Comparison of ENCODE assay signal across 17 cellular contexts in genomic region chr4:81425087-81425486, GRCh38.
"Had no signal": no experiment of that assay in that cellular context is flagged by ENCODE, and none has a peak within 500 bp of the region (broad histone marks: within the 10 kb centered on the region; RNA-seq: fewer than 3 reads in every experiment).

No MANE protein-coding gene starts in this region.

- H3K27ac ChIP-seq: spleen, tibial artery had no signal

- H3K27me3 Mint-ChIP-seq: natural killer cell treated with Interleukin-12 subunit alpha and Interleukin-12 subunit beta and Interleukin-15 and Interleukin-18, amount 100 ng/mL, for 72 hours; stimulated activated naive B cell treated with anti-CD40 and anti-IgM and Interleukin-4, amounts not matched to agents 10 μg/mL and 1 μg/mL and 100 μg/mL, for 72 hours had no signal

- H3K4me1 ChIP-seq: tibial artery had no signal

- H3K9me3 ChIP-seq: spleen, tibial artery had no signal

- H3K27ac Mint-ChIP-seq: activated naive CD4-positive, alpha-beta T cell treated with anti-CD3 and anti-CD28 coated beads, Interleukin-2, amount 50 U/mL, for 72 hours; natural killer cell treated with Interleukin-12 subunit alpha and Interleukin-12 subunit beta and Interleukin-15 and Interleukin-18, amount 100 ng/mL, for 72 hours; stimulated activated naive B cell treated with anti-CD40 and anti-IgM and Interleukin-4, amounts not matched to agents 10 μg/mL and 1 μg/mL and 100 μg/mL, for 72 hours had no signal

- ATAC-seq: activated naive CD4-positive, alpha-beta T cell treated with anti-CD3 and anti-CD28 coated beads, Interleukin-2, amount 50 U/mL, for 72 hours; left cardiac atrium; natural killer cell treated with Interleukin-12 subunit alpha and Interleukin-12 subunit beta and Interleukin-15 and Interleukin-18, amount 100 ng/mL, for 72 hours; stimulated activated naive B cell treated with anti-CD40 and anti-IgM and Interleukin-4, amounts not matched to agents 10 μg/mL and 1 μg/mL and 100 μg/mL, for 72 hours had no signal

- H3K4me3 Mint-ChIP-seq: natural killer cell treated with Interleukin-12 subunit alpha and Interleukin-12 subunit beta and Interleukin-15 and Interleukin-18, amount 100 ng/mL, for 72 hours; stimulated activated naive B cell treated with anti-CD40 and anti-IgM and Interleukin-4, amounts not matched to agents 10 μg/mL and 1 μg/mL and 100 μg/mL, for 72 hours had no signal

- H3K4me3 ChIP-seq: spleen, tibial artery had no signal

- DNase-seq: activated CD4-positive, alpha-beta T cell treated with anti-CD3 and anti-CD28 coated beads for 1 hour; activated CD8-positive, alpha-beta memory T cell treated with anti-CD3 and anti-CD28 coated beads for 24 hours; activated gamma-delta T cell treated with Interleukin-2 at 50 U/mL for 16 hours; dermis blood vessel endothelial cell; foreskin fibroblast; left cardiac atrium; mesendoderm; occipital lobe; retina; spleen; stimulated activated CD4-positive, alpha-beta T cell treated with anti-CD3 and anti-CD28 coated beads, Interleukin-4, amount 100 ng/mL, for 4 hours; stimulated activated naive B cell treated with anti-CD40 and anti-IgM and Interleukin-4, amounts not matched to agents 10 μg/mL and 1 μg/mL and 100 μg/mL, for 72 hours; T-helper 1 cell; T1000; tibial artery had no signal

- H3K27me3 ChIP-seq: spleen, tibial artery had no signal

- H3K9me3 Mint-ChIP-seq: activated naive CD4-positive, alpha-beta T cell treated with anti-CD3 and anti-CD28 coated beads, Interleukin-2, amount 50 U/mL, for 72 hours; natural killer cell treated with Interleukin-12 subunit alpha and Interleukin-12 subunit beta and Interleukin-15 and Interleukin-18, amount 100 ng/mL, for 72 hours had no signal
